In genomic region chr14:68777644-68778043, GRCh38 we compare ENCODE assay signal across 2 cellular contexts.
TF ChIP-seq lines count a peak whose summit lies in the region.

No MANE protein-coding gene starts in this region.

TF ChIP-seq in A549, 52 proteins besides CTCF, POLR2A, EP300 and RAD21:
- TF ChIP-seq RFX5 (IDR thresholded peaks at IDR 0.05) (no peak), NFE2L2 (conservative IDR thresholded peaks at IDR 0.05; ENCODE audit: low read length) (no peak), MAX (IDR thresholded peaks at IDR 0.05) (no peak), JUNB (IDR thresholded peaks at IDR 0.05) (no peak), REST (IDR thresholded peaks at IDR 0.05) (no peak), EHMT2 (IDR thresholded peaks at IDR 0.05; ENCODE audit: low read depth) (no peak), HEYL (CRISPR knock-in tag; IDR thresholded peaks at IDR 0.05) (no peak), ZSCAN20 (CRISPR knock-in tag; IDR thresholded peaks at IDR 0.05) (no peak), PBX3 (IDR thresholded peaks at IDR 0.05) (no peak), GATA3 (IDR thresholded peaks at IDR 0.05; ENCODE audit: borderline replicate concordance) (no peak), EHF (CRISPR knock-in tag; IDR thresholded peaks at IDR 0.05) (no peak), CHD4 (IDR thresholded peaks at IDR 0.05; ENCODE audit: borderline replicate concordance) (no peak)

TF ChIP-seq in K562, 482 proteins besides CTCF, POLR2A, EP300 and RAD21:
- TF ChIP-seq TRIM24 (IDR thresholded peaks at IDR 0.05) (no peak), NR1H2 (CRISPR knock-in tag; IDR thresholded peaks at IDR 0.05) (no peak), ZHX1 (conservative IDR thresholded peaks at IDR 0.05; ENCODE audit: low read length) (no peak), CREB1 (IDR thresholded peaks at IDR 0.05) (no peak), CREB1 (CRISPR knock-in tag; IDR thresholded peaks at IDR 0.05) (no peak), LARP7 (IDR thresholded peaks at IDR 0.05) (no peak), ZNF263 (CRISPR knock-in tag; IDR thresholded peaks at IDR 0.05; ENCODE audit: borderline replicate concordance) (0 out of 2 replicates have a peak, but pooled peaks have one; percentile 24), ELF2 (CRISPR knock-in tag; IDR thresholded peaks at IDR 0.05) (no peak), EP400 (IDR thresholded peaks at IDR 0.05) (no peak)
